8 cellular contexts compared by ENCODE assay signal in the genomic region with DNA sequence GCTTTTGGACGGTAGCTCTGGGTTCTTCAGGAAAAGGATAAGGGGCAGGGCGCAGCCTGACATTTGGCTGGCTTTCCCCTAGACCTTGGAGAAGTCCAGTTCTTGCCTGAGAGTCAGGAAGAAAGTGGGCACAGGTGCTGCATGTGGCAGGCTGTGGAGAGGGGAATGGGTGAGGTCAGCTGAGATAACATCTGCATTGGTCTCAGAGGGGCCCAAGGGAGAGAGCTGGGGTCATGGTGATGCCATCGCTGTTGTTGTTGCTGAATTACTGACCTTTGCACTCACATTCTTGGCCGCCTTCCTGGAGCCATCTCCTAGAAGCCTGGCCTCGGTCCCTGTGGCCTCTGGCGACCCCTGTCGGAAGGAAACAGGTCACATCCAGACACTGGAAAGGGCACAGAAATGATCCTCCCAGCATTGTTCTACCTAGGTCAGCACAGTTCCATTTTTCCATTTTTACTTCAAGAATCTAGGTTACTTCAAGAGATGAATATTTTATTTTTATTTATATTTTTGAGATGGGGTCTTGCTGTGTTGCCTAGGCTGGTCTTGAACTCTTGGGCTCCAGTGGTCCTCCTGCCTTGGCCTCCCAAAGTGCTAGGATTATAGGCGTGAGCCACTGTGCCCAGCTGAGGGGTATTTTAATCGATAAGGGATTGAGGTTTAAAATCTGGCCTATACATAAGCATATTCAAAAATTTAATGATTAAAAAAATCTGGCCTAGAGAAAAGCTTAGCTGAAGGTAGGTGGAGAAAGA. TPM values are rescaled to one million over a fixed set of nuclear protein-coding genes. Genes with fewer than 3 reads are reported as not detected.
DNase-seq lines count a peak whose midpoint lies in the region; ATAC-seq and TF ChIP-seq lines count a peak whose summit lies in the region.

No MANE protein-coding gene starts in this region.

- TF ChIP-seq CTCF in A673 (conservative IDR thresholded peaks at IDR 0.05; ENCODE audit: low read depth, low read length), result peak; percentile 64

- ATAC-seq in GM21526 (IDR thresholded peaks at IDR 0.05; ENCODE audit: low FRiP score, unreplicated experiment), result peak; percentile 55
- peak; percentile 49 to 76 for ATAC-seq in naive thymus-derived CD8-positive, alpha-beta T cell
- no peak for ATAC-seq in HG03565 (IDR thresholded peaks at IDR 0.05; ENCODE audit: unreplicated experiment)

- H3K36me3 Mint-ChIP-seq in naive thymus-derived CD8-positive, alpha-beta T cell, result no peaks in the 10 kb centered on the region

- H3K27me3 ChIP-seq in A673 (replicated peaks; ENCODE audit: insufficient read depth, low read depth, low read length, poor library complexity), result no peaks in the 10 kb centered on the region

- no peak overlapping the region for H3K4me3 ChIP-seq in A673 (ENCODE audit: low read depth, low read length, poor library complexity, severe bottlenecking)

- no peaks in the 10 kb centered on the region for H3K9me3 Mint-ChIP-seq in naive thymus-derived CD8-positive, alpha-beta T cell

- CTCF ChIA-PET in A673 (lab: Charles Lee), result no interaction called here

- no peaks in the 10 kb centered on the region for H3K4me1 ChIP-seq in A673 (ENCODE audit: insufficient read depth, low read length, poor library complexity, severe bottlenecking)

- peak; percentile 51 for DNase-seq in A673 (ENCODE audit: low spot score)
- peak; percentile 42 to 68 for DNase-seq in NOMO-1 (lab: John Stamatoyannopoulos, UW; ENCODE audit: unreplicated experiment in 2 of 2)
- DNase-seq in activated T-cell treated with anti-CD3 and anti-CD28 coated beads for 24 hours (ENCODE audit: low read depth), result peak; percentile 40
- DNase-seq in fibroblast of gingiva (ENCODE audit: low read depth), result peak; percentile 72
- peak; percentile 27 to 77 (median 50) for DNase-seq in naive thymus-derived CD8-positive, alpha-beta T cell
- DNase-seq in substantia nigra (lab: John Stamatoyannopoulos, UW), result peak in 45 of 49 donors; percentile 32 to 89 (median 72)

- no peak overlapping the region for H3K4me3 Mint-ChIP-seq in naive thymus-derived CD8-positive, alpha-beta T cell

- no peaks in the 10 kb centered on the region for H3K9me3 ChIP-seq in A673 (ENCODE audit: low read depth, low read length, poor library complexity, severe bottlenecking)

- H3K4me1 Mint-ChIP-seq in naive thymus-derived CD8-positive, alpha-beta T cell, result peaks cover 4 to 7% (median 5%) of the 10 kb centered on the region in 4 donors

- no peaks in the 10 kb centered on the region for H3K36me3 ChIP-seq in A673 (ENCODE audit: insufficient read depth, low read length, poor library complexity, severe bottlenecking)

- BruUV-seq in A673 (replicated peaks; lab: Mats Ljungman, UMichigan), result no TSS peak

- H3K27ac Mint-ChIP-seq in naive thymus-derived CD8-positive, alpha-beta T cell, result no peak overlapping the region

- POLR2A ChIA-PET in A673 (lab: Charles Lee; ENCODE audit: low non-redundant PET), result no interaction called here
- POLR2A ChIA-PET in naive thymus-derived CD8-positive, alpha-beta T cell (lab: Charles Lee), result interaction anchor here (1.1 kb wide), 1 partner anchor 13 kb away, joined by 3 read pairs; no protein-coding TSS in a partner anchor

- intact Hi-C loops in A673 (cut with micrococcal nuclease; ENCODE audit: unreplicated experiment), result no loop called here

- H3K27me3 Mint-ChIP-seq in naive thymus-derived CD8-positive, alpha-beta T cell, result peaks cover 0 to 2% (median 0%) of the 10 kb centered on the region in 5 donors

- no peak overlapping the region for H3K27ac ChIP-seq in A673 (ENCODE audit: low read depth, low read length, poor library complexity, severe bottlenecking)
- peak overlapping the region; percentile 69 for H3K27ac ChIP-seq in substantia nigra (ENCODE audit: low read depth, low read length, poor library complexity, severe bottlenecking)

RNA-seq across cellular contexts. Expression of a gene that starts 6.5 kb away (rescaled TPM):
- total RNA-seq in A673 (2021), result 6.8 and 7.6 TPM in 2 replicates
- 10 to 100 TPM; 29.5 TPM for total RNA-seq in naive thymus-derived CD8-positive, alpha-beta T cell
- polyA plus RNA-seq in naive thymus-derived CD8-positive, alpha-beta T cell, result 1 to 10 TPM; 4.2 to 9.6 (median 8.0) TPM

RNA-seq across cellular contexts. Expression of a gene that starts 9.1 kb away (rescaled TPM):
- not detected in 2 replicates for total RNA-seq in A673 (2021)
- not detected for total RNA-seq in naive thymus-derived CD8-positive, alpha-beta T cell
- not detected for polyA plus RNA-seq in naive thymus-derived CD8-positive, alpha-beta T cell

RNA-seq across cellular contexts. Expression of a gene that starts 43.6 kb away (rescaled TPM):
- not detected in 2 replicates for total RNA-seq in A673 (2021)
- total RNA-seq in naive thymus-derived CD8-positive, alpha-beta T cell, result not detected
- polyA plus RNA-seq in naive thymus-derived CD8-positive, alpha-beta T cell, result under 1 TPM; 0.44 to 0.88 (median 0.68) TPM
